8 cellular contexts compared by ENCODE assay signal in genomic region chr2:96927420-96928171, GRCh38. TPM values are rescaled to one million over a fixed set of nuclear protein-coding genes. Genes with fewer than 3 reads are reported as not detected.
DNase-seq lines count a peak whose midpoint lies in the region; ATAC-seq and TF ChIP-seq lines count a peak whose summit lies in the region.

No MANE protein-coding gene starts in this region.

- TF ChIP-seq POLR2A in uterus (IDR thresholded peaks at IDR 0.05), result peak in 1 of 2 donors; percentile 13

- peaks cover 4 to 12% of the 10 kb centered on the region in 2 donors for H3K4me1 ChIP-seq in uterus

- H3K36me3 ChIP-seq in brain microvascular endothelial cell (replicated peaks) (no peaks in the 10 kb centered on the region), uterus (no peaks in the 10 kb centered on the region)

- in situ Hi-C loops in brain microvascular endothelial cell (cut with HindIII; ENCODE audit: low pct_ligation_motif_present, low sequenced_read_pairs), result no loop called here

- DNase-seq in SIG-M5 treated with dmso at 0.1 percent for 504 hours (lab: John Stamatoyannopoulos, UW; ENCODE audit: unreplicated experiment) (peak; percentile 21), SIG-M5 (lab: John Stamatoyannopoulos, UW) (no peak), brain microvascular endothelial cell (no peak), medulla oblongata (ENCODE audit: extremely low spot score) (peak; percentile 77), uterus (peak; percentile 64 to 68), GM19238 (ENCODE audit: insufficient read length, low spot score) (no peak)

- no peaks in the 10 kb centered on the region for H3K9me3 ChIP-seq in uterus

- no peak for ATAC-seq in GM21390 (IDR thresholded peaks at IDR 0.05; ENCODE audit: unreplicated experiment)
- no peak for ATAC-seq in GM21423 (IDR thresholded peaks at IDR 0.05; ENCODE audit: unreplicated experiment)

- H3K27ac ChIP-seq in brain microvascular endothelial cell, result no peak overlapping the region
- H3K27ac ChIP-seq in uterus, result peak overlapping the region; percentile 81

- intact Hi-C loops in uterus (cut with DNase I; ENCODE audit: low total_unique reads), result no loop called here

- H3K4me3 ChIP-seq in brain microvascular endothelial cell (ENCODE audit: low read depth, low read length), result no peak overlapping the region
- H3K4me3 ChIP-seq in uterus, result peak overlapping the region; percentile 15 to 18

- peak; percentile 38 for TF ChIP-seq CTCF in brain microvascular endothelial cell (IDR thresholded peaks at IDR 0.05; ENCODE audit: low read depth, low read length, missing control alignments)
- peak in 2 of 4 experiments; percentile 31 to 32 for TF ChIP-seq CTCF in uterus (IDR thresholded peaks at IDR 0.05)

- H3K27me3 ChIP-seq in brain microvascular endothelial cell (replicated peaks) (peaks cover 28% of the 10 kb centered on the region), uterus (no peaks in the 10 kb centered on the region)

RNA-seq across cellular contexts. Expression of gene SEMA4C, which starts 57.7 kb away (rescaled TPM):
- total RNA-seq in uterus, result 100 to 1,000 TPM in 1 of 4 donors, 10 to 100 TPM in 3; 31.8 to 117 (median 61.7) TPM

RNA-seq across cellular contexts. Expression of gene FAM178B, which starts 58.8 kb away (rescaled TPM):
- 1 to 10 TPM in 1 of 4 donors, not detected in 3; 2.2 TPM for total RNA-seq in uterus

Comparison
In these comparisons a context has a peak if more than half of its experiments do, and no peak if none do; other contexts are left out.
1. DNase-seq: peak in SIG-M5 treated with dmso at 0.1 percent for 504 hours (single experiment), medulla oblongata (single experiment) and uterus (2 of 2); none in SIG-M5 (single experiment), brain microvascular endothelial cell (single experiment) and GM19238 (single experiment).